Comparison of ENCODE assay signal across 17 cellular contexts in genomic region chr15:81074773-81075172, GRCh38. TPM values are rescaled to one million over a fixed set of nuclear protein-coding genes. Genes with fewer than 3 reads are reported as not detected.
"Had no signal": no experiment of that assay in that cellular context is flagged by ENCODE, and none has a peak within 500 bp of the region (broad histone marks: within the 10 kb centered on the region; RNA-seq: fewer than 3 reads in every experiment).

No MANE protein-coding gene starts in this region.

- H3K27ac ChIP-seq: ascending aorta, coronary artery, hepatocyte, left ventricle myocardium inferior, thyroid gland had no signal

- H2AFZ ChIP-seq: hepatocyte had no signal

- H3K9me3 ChIP-seq: thyroid gland had no signal

- FAIRE-seq: bronchial epithelial cell, kidney, urothelium cell line had no signal

- DNase-seq: activated B cell treated with CpG ODN at 0.5 μM for 24 hours; activated effector memory CD4-positive, alpha-beta T cell treated with anti-CD3 and anti-CD28 coated beads, Interleukin-2, amount 50 U/mL, for 16 hours; effector memory CD4-positive, alpha-beta T cell; kidney; left ventricle myocardium inferior; nucleus accumbens; right cardiac atrium; T-helper 9 cell; thyroid gland had no signal

- H3K79me2 ChIP-seq: hepatocyte had no signal

- H3K4me3 ChIP-seq: ascending aorta, coronary artery, hepatocyte, left ventricle myocardium inferior, smooth muscle cell, thyroid gland had no signal

- H3K4me2 ChIP-seq: hepatocyte, smooth muscle cell had no signal

- H3K4me1 ChIP-seq: ascending aorta, thyroid gland had no signal

- H3K36me3 ChIP-seq: ascending aorta, left ventricle myocardium inferior, thyroid gland had no signal

- H3K27ac Mint-ChIP-seq: activated B cell treated with CpG ODN at 0.5 μM for 24 hours; memory B cell; natural killer cell treated with Interleukin-12 subunit alpha and Interleukin-12 subunit beta and Interleukin-15 and Interleukin-18, amount 100 ng/mL, for 72 hours had no signal

- H3K4me3 Mint-ChIP-seq: activated B cell treated with CpG ODN at 0.5 μM for 24 hours; memory B cell; natural killer cell treated with Interleukin-12 subunit alpha and Interleukin-12 subunit beta and Interleukin-15 and Interleukin-18, amount 100 ng/mL, for 72 hours had no signal

- H3K27me3 ChIP-seq: ascending aorta, hepatocyte, thyroid gland had no signal

- ATAC-seq: right cardiac atrium had no signal

- H3K4me1 Mint-ChIP-seq: activated B cell treated with CpG ODN at 0.5 μM for 24 hours, memory B cell had no signal

RNA-seq across cellular contexts. Expression of gene CFAP161, which starts 59.3 kb away (rescaled TPM):
- total RNA-seq: ascending aorta; hepatocyte; natural killer cell treated with Interleukin-12 subunit alpha and Interleukin-12 subunit beta and Interleukin-15 and Interleukin-18, amount 100 ng/mL, for 72 hours had no signal
- polyA plus RNA-seq: smooth muscle cell had no signal
